26 cellular contexts compared by ENCODE assay signal in genomic region chrX:124266325-124267087, GRCh38.
"Had no signal": no experiment of that assay in that cellular context is flagged by ENCODE, and none has a peak within 500 bp of the region (broad histone marks: within the 10 kb centered on the region; RNA-seq: fewer than 3 reads in every experiment).

No MANE protein-coding gene starts in this region.

- H3K9ac ChIP-seq: parathyroid adenoma had no signal

- H3K4me1 ChIP-seq: gastrocnemius medialis, parathyroid adenoma, right lobe of liver, stomach, suprapubic skin, tibial nerve had no signal

- H3K9me3 Mint-ChIP-seq: activated naive CD4-positive, alpha-beta T cell treated with anti-CD3 and anti-CD28 coated beads for 36 hours; nephron; T-helper 1 cell treated with Interleukin-12 subunit alpha and Interleukin-12 subunit beta and Interleukin-4 antibody, amounts not matched to agents 30 μg/mL and 1 μg/mL, for 36 hours had no signal

- H3K4me3 Mint-ChIP-seq: activated naive CD4-positive, alpha-beta T cell treated with anti-CD3 and anti-CD28 coated beads for 36 hours; nephron; T-helper 1 cell treated with Interleukin-12 subunit alpha and Interleukin-12 subunit beta and Interleukin-4 antibody, amounts not matched to agents 30 μg/mL and 1 μg/mL, for 36 hours; WTC11 had no signal

- H3K4me3 ChIP-seq: gastrocnemius medialis, right lobe of liver, stomach, suprapubic skin, tibial nerve had no signal

- ATAC-seq: esophagus mucosa, gastrocnemius medialis, left cardiac atrium, right lobe of liver, WTC11 had no signal

- H3K9me3 ChIP-seq: gastrocnemius medialis, neutrophil, right lobe of liver, stomach, suprapubic skin, tibial nerve had no signal

- H3K4me1 Mint-ChIP-seq: WTC11 had no signal

- H3K27me3 ChIP-seq: brain microvascular endothelial cell, gastrocnemius medialis, neutrophil, right lobe of liver, stomach, suprapubic skin, tibial nerve had no signal

- H3K36me3 Mint-ChIP-seq: WTC11 had no signal

- H3K27ac Mint-ChIP-seq: activated naive CD4-positive, alpha-beta T cell treated with anti-CD3 and anti-CD28 coated beads for 36 hours; nephron; T-helper 1 cell treated with Interleukin-12 subunit alpha and Interleukin-12 subunit beta and Interleukin-4 antibody, amounts not matched to agents 30 μg/mL and 1 μg/mL, for 36 hours; WTC11 had no signal

- H3K27ac ChIP-seq: brain microvascular endothelial cell, gastrocnemius medialis, neutrophil, parathyroid adenoma, right lobe of liver, stomach, suprapubic skin, tibial nerve had no signal

- H3K36me3 ChIP-seq: brain microvascular endothelial cell, gastrocnemius medialis, neutrophil, right lobe of liver, stomach, suprapubic skin, tibial nerve had no signal

- DNase-seq: activated CD4-positive, alpha-beta T cell treated with anti-CD3 and anti-CD28 coated beads, Interleukin-2, amount 50 U/mL, for 4 hours; activated effector memory CD4-positive, alpha-beta T cell treated with Interleukin-2 at 50 U/mL for 16 hours; activated naive CD4-positive, alpha-beta T cell treated with anti-CD3 and anti-CD28 coated beads for 36 hours; activated T-cell treated with anti-CD3 and anti-CD28 coated beads, Interleukin-2, amount 50 U/mL, for 48 hours; aorta; brain microvascular endothelial cell; caudate nucleus; effector memory CD4-positive, alpha-beta T cell; gastrocnemius medialis; head of caudate nucleus; islet precursor cell; left cardiac atrium; midbrain; right lobe of liver; small intestine; stimulated activated CD4-positive, alpha-beta T cell treated with anti-CD3 and anti-CD28 coated beads, Interleukin-15, amount 100 ng/mL, for 24 hours; stomach; T1000 had no signal
